ENCODE assay signal across 19 cellular contexts in genomic region chr4:5926601-5927000, GRCh38. TPM values are rescaled to one million over a fixed set of nuclear protein-coding genes. Genes with fewer than 3 reads are reported as not detected.
A peak's percentile ranks its signal among the peaks of the same experiment; 100 is the strongest.
DNase-seq lines count a peak whose midpoint lies in the region; TF ChIP-seq lines count a peak whose summit lies in the region.
"Had no signal": no experiment of that assay in that cellular context is flagged by ENCODE, and none has a peak within 500 bp of the region (broad histone marks: within the 10 kb centered on the region; RNA-seq: fewer than 3 reads in every experiment).

No MANE protein-coding gene starts in this region.

- peaks cover 65% of the 10 kb centered on the region for H3K4me1 Mint-ChIP-seq in glutamatergic neuron (ENCODE audit: low read depth, unreplicated experiment)
- H3K4me1 Mint-ChIP-seq: CD4-positive, CD25-positive, alpha-beta regulatory T cell had no signal

- H3K4me3 ChIP-seq in BLaER1 treated with 17β-estradiol and CSF1 and Interleukin-3, amounts not matched to agents 10 nM and 100 nM = peak overlapping the region in 1 of 10 experiments; percentile 22; a peak in 1 of 20 replicates
- no peak overlapping the region for H3K4me3 ChIP-seq in coronary artery
- H3K4me3 ChIP-seq in trophoblast cell (ENCODE audit: low read depth, low read length) = no peak overlapping the region
- H3K4me3 ChIP-seq: A549 had no signal

- 0 out of 22 replicates have a peak, but pooled peaks cover 0 to 6% (median 0%) of the 10 kb centered on the region in 11 experiments for H3K27me3 ChIP-seq in BLaER1 treated with 17β-estradiol and CSF1 and Interleukin-3, amounts not matched to agents 10 nM and 100 nM
- no peaks in the 10 kb centered on the region for H3K27me3 ChIP-seq in trophoblast cell (ENCODE audit: insufficient read depth, low read length)
- H3K27me3 ChIP-seq: BE2C had no signal

- H3K9me3 ChIP-seq in BLaER1 treated with 17β-estradiol and CSF1 and Interleukin-3, amounts not matched to agents 10 nM and 100 nM (replicated peaks in 1 of 11) = no peaks in the 10 kb centered on the region
- H3K9me3 ChIP-seq in trophoblast cell (ENCODE audit: insufficient read depth, low read depth, low read length) = peaks cover 2% of the 10 kb centered on the region
- H3K9me3 ChIP-seq: A549, BE2C had no signal

- no peak overlapping the region for H2AFZ ChIP-seq in trophoblast cell (ENCODE audit: insufficient read depth, low read length, poor library complexity)

- no peaks in the 10 kb centered on the region for H3K36me3 ChIP-seq in BLaER1 treated with 17β-estradiol and CSF1 and Interleukin-3, amounts not matched to agents 10 nM and 100 nM
- H3K36me3 ChIP-seq in trophoblast cell (ENCODE audit: control insufficient read depth in 1 of 2, insufficient read depth in 2 of 2, low read length in 2 of 2) = no peaks in the 10 kb centered on the region
- H3K36me3 ChIP-seq: BE2C had no signal

- H4K20me1 ChIP-seq in BLaER1 treated with 17β-estradiol and CSF1 and Interleukin-3, amounts not matched to agents 10 nM and 100 nM = peaks cover 0 to 7% (median 0%) of the 10 kb centered on the region in 11 experiments; a peak in 3 of 22 replicates

- H3K4me1 ChIP-seq in BLaER1 treated with 17β-estradiol and CSF1 and Interleukin-3, amounts not matched to agents 10 nM and 100 nM = peaks cover 16 to 79% (median 61%) of the 10 kb centered on the region in 10 experiments; a peak in 19 of 20 replicates
- peaks cover 0 to 3% of the 10 kb centered on the region in 2 experiments for H3K4me1 ChIP-seq in trophoblast cell (ENCODE audit: control insufficient read depth in 1 of 2, insufficient read depth in 2 of 2, low read length in 2 of 2)
- H3K4me1 ChIP-seq: A549 had no signal

- H3K9me3 Mint-ChIP-seq in glutamatergic neuron (ENCODE audit: unreplicated experiment) = peaks cover 13% of the 10 kb centered on the region
- H3K9me3 Mint-ChIP-seq: CD8-positive, alpha-beta T cell had no signal

- H3K18ac ChIP-seq in trophoblast cell (ENCODE audit: low read length) = no peak overlapping the region

- peak overlapping the region; percentile 4 to 92 (median 79); a peak in 20 of 22 replicates for H3K4me2 ChIP-seq in BLaER1 treated with 17β-estradiol and CSF1 and Interleukin-3, amounts not matched to agents 10 nM and 100 nM
- no peak overlapping the region for H3K4me2 ChIP-seq in trophoblast cell (ENCODE audit: low read length)
- H3K4me2 ChIP-seq: A549 had no signal

- H3K14ac ChIP-seq in trophoblast cell (ENCODE audit: low read length) = no peak overlapping the region

- 0 out of 22 replicates have a peak overlapping the region, but pooled peaks of 1 of the 11 experiments have one; percentile 3 for H3K9ac ChIP-seq in BLaER1 treated with 17β-estradiol and CSF1 and Interleukin-3, amounts not matched to agents 10 nM and 100 nM
- no peak overlapping the region for H3K9ac ChIP-seq in trophoblast cell (ENCODE audit: low read length)

- no peak overlapping the region for H2BK5ac ChIP-seq in trophoblast cell (ENCODE audit: low read depth, low read length, poor library complexity)

- H4K12ac ChIP-seq in trophoblast cell (ENCODE audit: low read depth, low read length) = no peak overlapping the region

- no peaks in the 10 kb centered on the region for H3K79me1 ChIP-seq in trophoblast cell (ENCODE audit: low read length)

- no peaks in the 10 kb centered on the region for H3K36me3 Mint-ChIP-seq in glutamatergic neuron (ENCODE audit: unreplicated experiment)
- H3K36me3 Mint-ChIP-seq: CD4-positive, CD25-positive, alpha-beta regulatory T cell; CD8-positive, alpha-beta T cell had no signal

- DNase-seq in coronary artery (ENCODE audit: low spot score) (peak; percentile 29), glutamatergic neuron (no peak), mesenteric fat pad (ENCODE audit: low spot score) (peak; percentile 75), DMS114 treated with DMSO at 0.1 percent for 48 hours (lab: John Stamatoyannopoulos, UW; ENCODE audit: unreplicated experiment) (no peak), trophoblast cell (no peak)
- DNase-seq in activated CD8-positive, alpha-beta memory T cell treated with anti-CD3 and anti-CD28 coated beads, Interleukin-2, amount 50 U/mL, for 48 hours = no peak
- DNase-seq: 8988T; ACHN; AML-193; BE2C; CD4-positive, CD25-positive, alpha-beta regulatory T cell; CD8-positive, alpha-beta T cell; DMS 273 treated with DMSO at 0.1 percent for 48 hours; DND-41; H7; HCEC 1CT had no signal

- no peak overlapping the region for H3K23ac ChIP-seq in trophoblast cell (ENCODE audit: low read length)

- H3K27me3 Mint-ChIP-seq in glutamatergic neuron (ENCODE audit: unreplicated experiment) = peaks cover 20% of the 10 kb centered on the region

- H2BK120ac ChIP-seq in trophoblast cell (ENCODE audit: insufficient read depth, low read length, poor library complexity) = no peak overlapping the region

- H3K79me2 ChIP-seq in trophoblast cell (ENCODE audit: control insufficient read depth, insufficient read depth, low read length, poor library complexity) = no peaks in the 10 kb centered on the region

- H3K27ac Mint-ChIP-seq in glutamatergic neuron (ENCODE audit: unreplicated experiment) = peak overlapping the region; percentile 99
- H3K27ac Mint-ChIP-seq: CD8-positive, alpha-beta T cell had no signal

- no peak overlapping the region for H4K91ac ChIP-seq in trophoblast cell (ENCODE audit: low read depth, low read length)

- H2AK5ac ChIP-seq in trophoblast cell (ENCODE audit: low read length) = no peak overlapping the region

- peak overlapping the region in 1 of 11 experiments; percentile 21; a peak in 1 of 22 replicates for H3K27ac ChIP-seq in BLaER1 treated with 17β-estradiol and CSF1 and Interleukin-3, amounts not matched to agents 10 nM and 100 nM
- H3K27ac ChIP-seq in coronary artery = no peak overlapping the region
- H3K27ac ChIP-seq in trophoblast cell (ENCODE audit: low read depth, low read length) = no peak overlapping the region
- H3K27ac ChIP-seq: A549, C4-2B had no signal

- H2BK12ac ChIP-seq in trophoblast cell (ENCODE audit: low read length) = no peak overlapping the region

- no peak overlapping the region for H3K4ac ChIP-seq in trophoblast cell (ENCODE audit: low read depth, low read length)

- no CpG with 5 or more reads among the region's 7 CpGs for WGBS in trophoblast cell (ENCODE audit: extremely low coverage, insufficient coverage, insufficient read length)

- no peak overlapping the region for H4K8ac ChIP-seq in trophoblast cell (ENCODE audit: low read depth, low read length)

- peak overlapping the region; percentile 17 for H3K4me3 Mint-ChIP-seq in glutamatergic neuron (ENCODE audit: unreplicated experiment)
- H3K4me3 Mint-ChIP-seq: CD4-positive, CD25-positive, alpha-beta regulatory T cell; CD8-positive, alpha-beta T cell had no signal

- TF ChIP-seq CTCF in coronary artery (IDR thresholded peaks at IDR 0.05) (no peak), glutamatergic neuron (IDR thresholded peaks at IDR 0.05; ENCODE audit: partially characterized antibody, unreplicated experiment) (no peak)

RNA-seq across cellular contexts. Expression of gene CRMP1, which starts 33.7 kb away (rescaled TPM):
- total RNA-seq in glutamatergic neuron (ENCODE audit: unreplicated experiment) (947 TPM), mesenteric fat pad (0.16 TPM)
- polyA plus RNA-seq in trophoblast cell (2013) = 2.8 and 3.0 TPM in 2 replicates
- total RNA-seq: CD4-positive, CD25-positive, alpha-beta regulatory T cell; CD8-positive, alpha-beta T cell had no signal
- polyA plus RNA-seq: CD4-positive, CD25-positive, alpha-beta regulatory T cell had no signal

Comparison
In these comparisons a context has a peak if more than half of its experiments do, and no peak if none do; other contexts are left out.
1. DNase-seq: peak in coronary artery (single experiment) and mesenteric fat pad (single experiment); none in glutamatergic neuron (single experiment), DMS114 treated with DMSO at 0.1 percent for 48 hours (single experiment), trophoblast cell (0 of 2) and activated CD8-positive, alpha-beta memory T cell treated with anti-CD3 and anti-CD28 coated beads, Interleukin-2, amount 50 U/mL, for 48 hours (single experiment).
2. RNA of gene CRMP1, which starts 33.7 kb away (total RNA-seq): 947 TPM in glutamatergic neuron (single experiment); 0.16 TPM in mesenteric fat pad (single experiment); every median in the first group is over 100 times any median in the second.